In the genomic region with DNA sequence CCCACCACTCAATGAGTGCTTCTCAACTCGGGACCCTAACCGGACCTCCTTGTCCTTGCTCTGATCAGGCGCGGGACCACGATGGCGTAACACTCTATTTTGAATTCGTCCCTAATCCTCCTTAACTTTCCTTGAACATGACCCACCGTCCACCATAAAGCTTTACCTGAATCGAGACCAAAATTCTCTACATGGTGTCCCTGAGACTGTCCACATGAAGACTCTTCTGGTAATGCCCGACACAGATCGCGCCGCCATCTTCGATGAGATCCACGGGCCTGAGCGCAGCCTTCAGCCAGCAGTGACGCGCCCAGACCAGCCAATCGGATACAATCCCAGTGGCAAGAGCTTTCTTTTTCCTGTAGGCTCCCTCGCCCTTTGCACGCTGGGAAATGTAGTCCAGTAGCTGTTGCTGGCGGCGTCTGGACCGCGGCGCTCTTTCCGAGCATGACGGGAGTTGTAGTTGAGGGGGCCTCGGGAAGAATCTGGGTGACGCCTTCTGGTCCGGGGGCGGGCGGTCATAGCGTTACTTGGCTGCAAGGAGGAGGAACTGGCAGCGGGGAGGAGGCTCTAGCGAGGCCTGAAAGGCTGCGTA, we compare ENCODE assay signal across 1 cellular context.
A peak's percentile ranks its signal among the peaks of the same experiment; 100 is the strongest.
TF ChIP-seq lines count a peak whose summit lies in the region.

A gene (minus strand): TSS at position 284 of the 595 bp plus-strand sequence. CDS start 26 bp downstream, at position 258.
A gene (plus strand): TSS at position 517 of the 595 bp plus-strand sequence. CDS start 306 bp downstream, outside the sequence.

TF ChIP-seq in K562, 482 proteins besides CTCF, POLR2A, EP300 and RAD21 (continued from another document and continues in another):
- TF ChIP-seq EHMT2 (IDR thresholded peaks at IDR 0.05): peak; percentile 68; the same call in 1 of the 2 replicates
- TF ChIP-seq HLTF (IDR thresholded peaks at IDR 0.05): no peak
- TF ChIP-seq SMARCE1 (IDR thresholded peaks at IDR 0.05): no peak
- no peak for TF ChIP-seq CBFA2T2 (conservative IDR thresholded peaks at IDR 0.05)
- TF ChIP-seq, protein P1, sequence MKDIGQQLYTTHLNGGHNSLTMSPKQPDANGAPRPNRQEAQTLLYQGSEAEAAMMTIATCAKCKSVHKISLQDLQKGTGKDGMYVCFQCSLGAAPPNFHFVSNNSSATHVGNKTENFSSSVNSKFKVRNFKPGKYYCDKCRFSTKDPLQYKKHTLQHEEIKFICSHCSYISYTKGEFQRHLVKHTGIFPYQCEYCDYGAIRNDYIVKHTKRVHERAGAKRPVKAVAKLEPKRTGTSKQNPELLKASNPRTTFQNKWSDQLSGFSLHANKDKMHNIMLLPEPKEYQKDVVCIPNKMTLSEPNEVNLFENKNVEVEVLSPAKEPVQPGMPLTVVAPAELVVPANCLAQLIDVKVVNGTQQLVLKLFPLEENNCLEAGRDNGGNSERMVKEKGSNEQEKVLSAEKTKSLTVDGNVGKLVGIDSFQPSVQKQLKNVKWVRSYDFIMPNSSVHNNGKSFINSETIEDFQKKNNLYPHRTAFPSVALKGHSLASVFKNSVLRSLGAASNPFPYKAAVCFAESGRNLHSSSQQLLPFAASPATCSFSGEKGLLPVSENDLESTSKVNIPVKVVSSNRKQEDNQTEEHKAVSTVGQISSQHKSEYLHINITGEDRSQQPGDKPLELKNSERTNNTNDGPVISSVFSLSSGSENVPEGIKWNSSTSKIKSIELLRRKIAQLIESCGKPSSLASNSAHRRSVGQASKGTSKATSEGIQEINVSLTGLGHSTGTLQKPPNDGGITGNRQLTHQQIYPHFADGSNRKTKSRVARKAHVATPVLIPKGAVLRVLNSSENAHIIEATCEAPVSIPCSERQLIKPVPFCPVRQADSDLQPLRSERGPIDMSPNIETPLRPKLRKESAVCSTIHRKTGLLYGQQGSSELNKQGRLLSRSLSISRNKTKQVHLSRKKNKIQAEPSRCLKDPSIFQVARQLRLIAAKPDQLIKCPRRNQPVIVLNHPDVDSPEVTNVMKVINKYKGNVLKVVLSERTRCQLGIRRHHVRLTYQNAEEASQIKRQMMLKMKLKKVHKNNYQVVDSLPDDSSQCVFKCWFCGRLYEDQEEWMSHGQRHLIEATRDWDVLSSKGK (CRISPR knock-in tag; IDR thresholded peaks at IDR 0.05): no peak
- peak; percentile 94 for TF ChIP-seq RBFOX2 (IDR thresholded peaks at IDR 0.05; ENCODE audit: low read depth, low read length)
- no peak for TF ChIP-seq JUNB (CRISPR knock-in tag; conservative IDR thresholded peaks at IDR 0.05)
- no peak for TF ChIP-seq DPF2 (IDR thresholded peaks at IDR 0.05)
- TF ChIP-seq ZC3H8 (IDR thresholded peaks at IDR 0.05): no peak
- TF ChIP-seq, protein P2, sequence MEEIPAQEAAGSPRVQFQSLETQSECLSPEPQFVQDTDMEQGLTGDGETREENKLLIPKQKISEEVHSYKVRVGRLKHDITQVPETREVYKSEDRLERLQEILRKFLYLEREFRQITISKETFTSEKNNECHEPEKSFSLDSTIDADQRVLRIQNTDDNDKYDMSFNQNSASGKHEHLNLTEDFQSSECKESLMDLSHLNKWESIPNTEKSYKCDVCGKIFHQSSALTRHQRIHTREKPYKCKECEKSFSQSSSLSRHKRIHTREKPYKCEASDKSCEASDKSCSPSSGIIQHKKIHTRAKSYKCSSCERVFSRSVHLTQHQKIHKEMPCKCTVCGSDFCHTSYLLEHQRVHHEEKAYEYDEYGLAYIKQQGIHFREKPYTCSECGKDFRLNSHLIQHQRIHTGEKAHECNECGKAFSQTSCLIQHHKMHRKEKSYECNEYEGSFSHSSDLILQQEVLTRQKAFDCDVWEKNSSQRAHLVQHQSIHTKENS (CRISPR knock-in tag; IDR thresholded peaks at IDR 0.05): no peak
- TF ChIP-seq MIER1 (IDR thresholded peaks at IDR 0.05; ENCODE audit: low read depth): no peak
- TF ChIP-seq ZNF785 (CRISPR knock-in tag; IDR thresholded peaks at IDR 0.05): no peak
- TF ChIP-seq NFIX (CRISPR knock-in tag; IDR thresholded peaks at IDR 0.05; ENCODE audit: low read depth): no peak
- TF ChIP-seq, protein P3, sequence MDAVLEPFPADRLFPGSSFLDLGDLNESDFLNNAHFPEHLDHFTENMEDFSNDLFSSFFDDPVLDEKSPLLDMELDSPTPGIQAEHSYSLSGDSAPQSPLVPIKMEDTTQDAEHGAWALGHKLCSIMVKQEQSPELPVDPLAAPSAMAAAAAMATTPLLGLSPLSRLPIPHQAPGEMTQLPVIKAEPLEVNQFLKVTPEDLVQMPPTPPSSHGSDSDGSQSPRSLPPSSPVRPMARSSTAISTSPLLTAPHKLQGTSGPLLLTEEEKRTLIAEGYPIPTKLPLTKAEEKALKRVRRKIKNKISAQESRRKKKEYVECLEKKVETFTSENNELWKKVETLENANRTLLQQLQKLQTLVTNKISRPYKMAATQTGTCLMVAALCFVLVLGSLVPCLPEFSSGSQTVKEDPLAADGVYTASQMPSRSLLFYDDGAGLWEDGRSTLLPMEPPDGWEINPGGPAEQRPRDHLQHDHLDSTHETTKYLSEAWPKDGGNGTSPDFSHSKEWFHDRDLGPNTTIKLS (IDR thresholded peaks at IDR 0.05; ENCODE audit: borderline replicate concordance, low read depth): peak; percentile 90
- TF ChIP-seq ZEB2 (IDR thresholded peaks at IDR 0.05): no peak
- TF ChIP-seq ETV6 (IDR thresholded peaks at IDR 0.05; ENCODE audit: borderline replicate concordance in 1 of 2, low read depth in 2 of 2, low read length in 1 of 2): no peak
- no peak for TF ChIP-seq ETV6 (CRISPR knock-in tag; IDR thresholded peaks at IDR 0.05; ENCODE audit: borderline replicate concordance)
- no peak for TF ChIP-seq ZNF707 (CRISPR knock-in tag; conservative IDR thresholded peaks at IDR 0.05)
- no peak for TF ChIP-seq HDAC8 (tag; IDR thresholded peaks at IDR 0.05)
- TF ChIP-seq EZH2 (IDR thresholded peaks at IDR 0.05; ENCODE audit: borderline replicate concordance, low read depth, low read length): no peak
- TF ChIP-seq PTRF (tag; IDR thresholded peaks at IDR 0.05): no peak
- TF ChIP-seq, protein P4, sequence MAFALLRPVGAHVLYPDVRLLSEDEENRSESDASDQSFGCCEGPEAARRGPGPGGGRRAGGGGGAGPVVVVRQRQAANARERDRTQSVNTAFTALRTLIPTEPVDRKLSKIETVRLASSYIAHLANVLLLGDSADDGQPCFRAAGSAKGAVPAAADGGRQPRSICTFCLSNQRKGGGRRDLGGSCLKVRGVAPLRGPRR (CRISPR knock-in tag; IDR thresholded peaks at IDR 0.05): no peak
- TF ChIP-seq, protein P5, sequence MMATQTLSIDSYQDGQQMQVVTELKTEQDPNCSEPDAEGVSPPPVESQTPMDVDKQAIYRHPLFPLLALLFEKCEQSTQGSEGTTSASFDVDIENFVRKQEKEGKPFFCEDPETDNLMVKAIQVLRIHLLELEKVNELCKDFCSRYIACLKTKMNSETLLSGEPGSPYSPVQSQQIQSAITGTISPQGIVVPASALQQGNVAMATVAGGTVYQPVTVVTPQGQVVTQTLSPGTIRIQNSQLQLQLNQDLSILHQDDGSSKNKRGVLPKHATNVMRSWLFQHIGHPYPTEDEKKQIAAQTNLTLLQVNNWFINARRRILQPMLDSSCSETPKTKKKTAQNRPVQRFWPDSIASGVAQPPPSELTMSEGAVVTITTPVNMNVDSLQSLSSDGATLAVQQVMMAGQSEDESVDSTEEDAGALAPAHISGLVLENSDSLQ (IDR thresholded peaks at IDR 0.05): peak; percentile 51
- peak; percentile 45 for TF ChIP-seq HNRNPLL (IDR thresholded peaks at IDR 0.05; ENCODE audit: low read depth, low read length, poor library complexity, severe bottlenecking)
- TF ChIP-seq BCL6 (CRISPR knock-in tag; IDR thresholded peaks at IDR 0.05): no peak
- TF ChIP-seq SRSF9 (IDR thresholded peaks at IDR 0.05; ENCODE audit: borderline replicate concordance, low read depth, low read length): no peak
- no peak for TF ChIP-seq ZNF347 (CRISPR knock-in tag; IDR thresholded peaks at IDR 0.05; ENCODE audit: low read depth)
- TF ChIP-seq LARP7 (IDR thresholded peaks at IDR 0.05): no peak
- no peak for TF ChIP-seq ZNF699 (CRISPR knock-in tag; IDR thresholded peaks at IDR 0.05; ENCODE audit: insufficient replicate concordance)
- TF ChIP-seq SLC30A9 (CRISPR knock-in tag; IDR thresholded peaks at IDR 0.05): no peak
- no peak for TF ChIP-seq CBX1 (IDR thresholded peaks at IDR 0.05; ENCODE audit: low read depth)
- TF ChIP-seq, protein P6, sequence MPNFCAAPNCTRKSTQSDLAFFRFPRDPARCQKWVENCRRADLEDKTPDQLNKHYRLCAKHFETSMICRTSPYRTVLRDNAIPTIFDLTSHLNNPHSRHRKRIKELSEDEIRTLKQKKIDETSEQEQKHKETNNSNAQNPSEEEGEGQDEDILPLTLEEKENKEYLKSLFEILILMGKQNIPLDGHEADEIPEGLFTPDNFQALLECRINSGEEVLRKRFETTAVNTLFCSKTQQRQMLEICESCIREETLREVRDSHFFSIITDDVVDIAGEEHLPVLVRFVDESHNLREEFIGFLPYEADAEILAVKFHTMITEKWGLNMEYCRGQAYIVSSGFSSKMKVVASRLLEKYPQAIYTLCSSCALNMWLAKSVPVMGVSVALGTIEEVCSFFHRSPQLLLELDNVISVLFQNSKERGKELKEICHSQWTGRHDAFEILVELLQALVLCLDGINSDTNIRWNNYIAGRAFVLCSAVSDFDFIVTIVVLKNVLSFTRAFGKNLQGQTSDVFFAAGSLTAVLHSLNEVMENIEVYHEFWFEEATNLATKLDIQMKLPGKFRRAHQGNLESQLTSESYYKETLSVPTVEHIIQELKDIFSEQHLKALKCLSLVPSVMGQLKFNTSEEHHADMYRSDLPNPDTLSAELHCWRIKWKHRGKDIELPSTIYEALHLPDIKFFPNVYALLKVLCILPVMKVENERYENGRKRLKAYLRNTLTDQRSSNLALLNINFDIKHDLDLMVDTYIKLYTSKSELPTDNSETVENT (CRISPR knock-in tag; IDR thresholded peaks at IDR 0.05): peak; percentile 34; the same call in 1 of the 2 replicates
- TF ChIP-seq NBN (IDR thresholded peaks at IDR 0.05; ENCODE audit: low read depth): no peak
- TF ChIP-seq CSDE1 (IDR thresholded peaks at IDR 0.05): no peak
- TF ChIP-seq, protein P7, sequence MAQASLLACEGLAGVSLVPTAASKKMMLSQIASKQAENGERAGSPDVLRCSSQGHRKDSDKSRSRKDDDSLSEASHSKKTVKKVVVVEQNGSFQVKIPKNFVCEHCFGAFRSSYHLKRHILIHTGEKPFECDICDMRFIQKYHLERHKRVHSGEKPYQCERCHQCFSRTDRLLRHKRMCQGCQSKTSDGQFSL (CRISPR knock-in tag; IDR thresholded peaks at IDR 0.05): no peak
- TF ChIP-seq, protein P7 (tag; IDR thresholded peaks at IDR 0.05): no peak
- TF ChIP-seq SP1 (CRISPR knock-in tag; IDR thresholded peaks at IDR 0.05): peak; percentile 58; the same call in 1 of the 2 replicates
- no peak for TF ChIP-seq NFE2 (IDR thresholded peaks at IDR 0.05; ENCODE audit: low read depth)
- no peak for TF ChIP-seq PPARD (CRISPR knock-in tag; IDR thresholded peaks at IDR 0.05)
- no peak for TF ChIP-seq ZNF507 (tag; conservative IDR thresholded peaks at IDR 0.05)
- TF ChIP-seq, protein P8, sequence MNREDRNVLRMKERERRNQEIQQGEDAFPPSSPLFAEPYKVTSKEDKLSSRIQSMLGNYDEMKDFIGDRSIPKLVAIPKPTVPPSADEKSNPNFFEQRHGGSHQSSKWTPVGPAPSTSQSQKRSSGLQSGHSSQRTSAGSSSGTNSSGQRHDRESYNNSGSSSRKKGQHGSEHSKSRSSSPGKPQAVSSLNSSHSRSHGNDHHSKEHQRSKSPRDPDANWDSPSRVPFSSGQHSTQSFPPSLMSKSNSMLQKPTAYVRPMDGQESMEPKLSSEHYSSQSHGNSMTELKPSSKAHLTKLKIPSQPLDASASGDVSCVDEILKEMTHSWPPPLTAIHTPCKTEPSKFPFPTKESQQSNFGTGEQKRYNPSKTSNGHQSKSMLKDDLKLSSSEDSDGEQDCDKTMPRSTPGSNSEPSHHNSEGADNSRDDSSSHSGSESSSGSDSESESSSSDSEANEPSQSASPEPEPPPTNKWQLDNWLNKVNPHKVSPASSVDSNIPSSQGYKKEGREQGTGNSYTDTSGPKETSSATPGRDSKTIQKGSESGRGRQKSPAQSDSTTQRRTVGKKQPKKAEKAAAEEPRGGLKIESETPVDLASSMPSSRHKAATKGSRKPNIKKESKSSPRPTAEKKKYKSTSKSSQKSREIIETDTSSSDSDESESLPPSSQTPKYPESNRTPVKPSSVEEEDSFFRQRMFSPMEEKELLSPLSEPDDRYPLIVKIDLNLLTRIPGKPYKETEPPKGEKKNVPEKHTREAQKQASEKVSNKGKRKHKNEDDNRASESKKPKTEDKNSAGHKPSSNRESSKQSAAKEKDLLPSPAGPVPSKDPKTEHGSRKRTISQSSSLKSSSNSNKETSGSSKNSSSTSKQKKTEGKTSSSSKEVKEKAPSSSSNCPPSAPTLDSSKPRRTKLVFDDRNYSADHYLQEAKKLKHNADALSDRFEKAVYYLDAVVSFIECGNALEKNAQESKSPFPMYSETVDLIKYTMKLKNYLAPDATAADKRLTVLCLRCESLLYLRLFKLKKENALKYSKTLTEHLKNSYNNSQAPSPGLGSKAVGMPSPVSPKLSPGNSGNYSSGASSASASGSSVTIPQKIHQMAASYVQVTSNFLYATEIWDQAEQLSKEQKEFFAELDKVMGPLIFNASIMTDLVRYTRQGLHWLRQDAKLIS (CRISPR knock-in tag; IDR thresholded peaks at IDR 0.05): no peak
- no peak for TF ChIP-seq TRIM24 (IDR thresholded peaks at IDR 0.05)
- TF ChIP-seq, protein P9, sequence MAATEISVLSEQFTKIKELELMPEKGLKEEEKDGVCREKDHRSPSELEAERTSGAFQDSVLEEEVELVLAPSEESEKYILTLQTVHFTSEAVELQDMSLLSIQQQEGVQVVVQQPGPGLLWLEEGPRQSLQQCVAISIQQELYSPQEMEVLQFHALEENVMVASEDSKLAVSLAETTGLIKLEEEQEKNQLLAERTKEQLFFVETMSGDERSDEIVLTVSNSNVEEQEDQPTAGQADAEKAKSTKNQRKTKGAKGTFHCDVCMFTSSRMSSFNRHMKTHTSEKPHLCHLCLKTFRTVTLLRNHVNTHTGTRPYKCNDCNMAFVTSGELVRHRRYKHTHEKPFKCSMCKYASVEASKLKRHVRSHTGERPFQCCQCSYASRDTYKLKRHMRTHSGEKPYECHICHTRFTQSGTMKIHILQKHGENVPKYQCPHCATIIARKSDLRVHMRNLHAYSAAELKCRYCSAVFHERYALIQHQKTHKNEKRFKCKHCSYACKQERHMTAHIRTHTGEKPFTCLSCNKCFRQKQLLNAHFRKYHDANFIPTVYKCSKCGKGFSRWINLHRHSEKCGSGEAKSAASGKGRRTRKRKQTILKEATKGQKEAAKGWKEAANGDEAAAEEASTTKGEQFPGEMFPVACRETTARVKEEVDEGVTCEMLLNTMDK (IDR thresholded peaks at IDR 0.05; ENCODE audit: borderline replicate concordance, insufficient read depth, low read depth, low read length, poor library complexity, severe bottlenecking): peak; percentile 27
- TF ChIP-seq PML (IDR thresholded peaks at IDR 0.05; ENCODE audit: low read length): peak; percentile 83
- no peak for TF ChIP-seq KAT8 (IDR thresholded peaks at IDR 0.05; ENCODE audit: low read depth)
- no peak for TF ChIP-seq U2AF1 (optimal IDR thresholded peaks at IDR 0.05; ENCODE audit: low read depth, low read length)
- no peak for TF ChIP-seq ZNF253 (CRISPR knock-in tag; conservative IDR thresholded peaks at IDR 0.05)
